23 cellular contexts compared by ENCODE assay signal in genomic region chr11:64910451-64911093, GRCh38. TPM values are rescaled to one million over a fixed set of nuclear protein-coding genes. Genes with fewer than 3 reads are reported as not detected.
"Had no signal": no experiment of that assay in that cellular context is flagged by ENCODE, and none has a peak within 500 bp of the region (broad histone marks: within the 10 kb centered on the region; RNA-seq: fewer than 3 reads in every experiment).

No MANE protein-coding gene starts in this region.

- H3K27me3 ChIP-seq: SJSA1 had no signal

- H3K4me3 ChIP-seq: SJSA1, SK-N-MC had no signal

- H3K4me1 ChIP-seq: SJSA1 had no signal

- FAIRE-seq: HTR-8/SVneo, RCC 7860 had no signal

- H3K9me3 ChIP-seq: SJSA1 had no signal

- H3K27ac ChIP-seq: HL-60, SJSA1, SK-N-MC had no signal

- DNase-seq: Karpas-422, KG1, MM.1S, NCI-H1092 treated with DMSO at 0.1 percent for 48 hours, NCI-H1436, NCI-H187, NCI-H2029, NCI-H2081 treated with DMSO at 0.1 percent for 48 hours, NCI-H2171, NCI-H345, NCI-H524 treated with DMSO at 0.1 percent for 48 hours, NCI-H69, NCI-H774, Right ventricle myocardium superior, RPMI8226, SIG-M5 had no signal

RNA-seq across cellular contexts. Expression of gene GPHA2, which starts 25.1 kb away (rescaled TPM):
- total RNA-seq: M059J, NCI-H460, Right ventricle myocardium superior, SJSA1 had no signal
